In the genomic region with DNA sequence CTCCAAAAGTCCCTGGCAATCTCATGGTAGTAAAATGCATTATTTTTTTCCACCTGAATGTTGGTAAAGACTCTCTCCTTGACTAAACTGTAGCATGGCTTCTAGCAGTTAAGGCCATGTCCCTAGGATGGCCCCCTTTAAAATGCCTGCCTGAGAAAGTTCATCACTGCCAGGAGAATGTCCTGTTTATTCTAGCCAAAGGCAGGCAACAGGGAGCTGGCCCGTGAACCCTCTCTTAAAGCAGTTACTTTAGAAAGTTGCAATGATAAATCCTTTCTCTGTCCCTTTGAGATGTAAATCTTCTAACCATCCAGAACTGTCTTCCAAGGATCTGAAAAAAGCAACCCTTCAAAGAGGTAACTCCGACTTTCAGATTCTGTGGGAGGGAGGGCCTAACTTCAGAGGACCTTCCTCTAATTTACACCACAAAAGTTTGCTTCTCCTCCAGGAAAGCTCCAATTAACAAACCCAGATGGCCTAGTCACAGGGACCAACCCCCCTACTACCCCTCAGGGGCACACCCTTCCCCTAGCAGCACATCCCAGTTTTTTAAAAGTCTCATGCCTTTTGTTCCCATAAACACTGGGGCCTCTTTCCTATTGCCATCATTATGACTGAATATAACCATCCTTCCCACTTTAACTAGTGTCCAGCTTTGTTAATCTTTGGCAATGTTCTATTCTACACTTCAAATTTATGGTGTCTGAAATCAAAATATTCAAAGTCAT, we compare ENCODE assay signal across 2 cellular contexts.
TF ChIP-seq lines count a peak whose summit lies in the region.

No MANE protein-coding gene starts in this region.

TF ChIP-seq in H1, 55 proteins besides CTCF, POLR2A, EP300 and RAD21 (continues in another document):
- TF ChIP-seq NRF1 (IDR thresholded peaks at IDR 0.05; ENCODE audit: low read depth, low read length) (no peak), SP2 (IDR thresholded peaks at IDR 0.05; ENCODE audit: low read length) (no peak), PHF8 (conservative IDR thresholded peaks at IDR 0.05; ENCODE audit: low read depth, low read length) (no peak), ASH2L (IDR thresholded peaks at IDR 0.05; ENCODE audit: low read length) (peak; percentile 77), GTF2F1 (IDR thresholded peaks at IDR 0.05; ENCODE audit: borderline replicate concordance, low read depth, low read length) (no peak), BCL11A (IDR thresholded peaks at IDR 0.05; ENCODE audit: low read depth in 2 of 2, low read length in 2 of 2) (no peak), GABPA (IDR thresholded peaks at IDR 0.05; ENCODE audit: borderline replicate concordance, insufficient read depth, low read length) (no peak), TBP (IDR thresholded peaks at IDR 0.05; ENCODE audit: low read depth, low read length) (no peak), RXRA (IDR thresholded peaks at IDR 0.05; ENCODE audit: insufficient read depth, low read depth, low read length) (no peak), HDAC6 (IDR thresholded peaks at IDR 0.05; ENCODE audit: low read depth, low read length) (no peak), TAF1 (IDR thresholded peaks at IDR 0.05; ENCODE audit: low read depth, low read length) (no peak; the same call in 1 of the 2 replicates), RBBP5 (IDR thresholded peaks at IDR 0.05; ENCODE audit: borderline replicate concordance, low read depth, low read length) (peak; percentile 64; the same call in 1 of the 2 replicates), CBX5 (IDR thresholded peaks at IDR 0.05; ENCODE audit: low read depth, low read length) (no peak), SRF (IDR thresholded peaks at IDR 0.05; ENCODE audit: low read depth, low read length) (no peak), POLR2AphosphoS5 (IDR thresholded peaks at IDR 0.05; ENCODE audit: low read depth, low read length) (no peak), POU5F1 (IDR thresholded peaks at IDR 0.05; ENCODE audit: low read depth, low read length) (0 out of 2 replicates have a peak, but pooled peaks have one; percentile 7), CREB1 (IDR thresholded peaks at IDR 0.05) (no peak), SUZ12 (IDR thresholded peaks at IDR 0.05; ENCODE audit: low read length) (no peak), BACH1 (IDR thresholded peaks at IDR 0.05; ENCODE audit: low read length) (no peak; the same call in 1 of the 2 replicates), SIN3A (conservative IDR thresholded peaks at IDR 0.05 in 1 of 2, IDR thresholded peaks at IDR 0.05 in 1 of 2; ENCODE audit: low read depth in 1 of 2, low read length in 2 of 2) (no peak), MAFK (IDR thresholded peaks at IDR 0.05; ENCODE audit: low read depth, low read length) (no peak), SP4 (IDR thresholded peaks at IDR 0.05; ENCODE audit: low read length) (no peak), CBX8 (IDR thresholded peaks at IDR 0.05; ENCODE audit: borderline replicate concordance, low read depth, low read length) (no peak), RNF2 (IDR thresholded peaks at IDR 0.05; ENCODE audit: borderline replicate concordance, low read depth, low read length, missing control alignments, poor library complexity, severe bottlenecking) (no peak), HDAC2 (IDR thresholded peaks at IDR 0.05; ENCODE audit: borderline replicate concordance in 1 of 2, low read depth in 2 of 2, low read length in 2 of 2) (peak in 1 of 2 experiments; percentile 21; a peak in 1 of 4 replicates), TAF7 (optimal IDR thresholded peaks at IDR 0.05; ENCODE audit: borderline replicate concordance, low read depth, low read length) (no peak)
- TF ChIP-seq, protein P1, sequence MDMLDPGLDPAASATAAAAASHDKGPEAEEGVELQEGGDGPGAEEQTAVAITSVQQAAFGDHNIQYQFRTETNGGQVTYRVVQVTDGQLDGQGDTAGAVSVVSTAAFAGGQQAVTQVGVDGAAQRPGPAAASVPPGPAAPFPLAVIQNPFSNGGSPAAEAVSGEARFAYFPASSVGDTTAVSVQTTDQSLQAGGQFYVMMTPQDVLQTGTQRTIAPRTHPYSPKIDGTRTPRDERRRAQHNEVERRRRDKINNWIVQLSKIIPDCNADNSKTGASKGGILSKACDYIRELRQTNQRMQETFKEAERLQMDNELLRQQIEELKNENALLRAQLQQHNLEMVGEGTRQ (IDR thresholded peaks at IDR 0.05; ENCODE audit: low read length), result no peak

TF ChIP-seq in GM12891, 5 proteins besides CTCF, POLR2A, EP300 and RAD21:
- no peak for TF ChIP-seq SPI1 (IDR thresholded peaks at IDR 0.05; ENCODE audit: low read depth, low read length)
- TF ChIP-seq POU2F2 (IDR thresholded peaks at IDR 0.05; ENCODE audit: low read depth, low read length), result no peak
- TF ChIP-seq PAX5 (IDR thresholded peaks at IDR 0.05; ENCODE audit: insufficient read depth, low read length, severe bottlenecking), result no peak
- TF ChIP-seq TAF1 (IDR thresholded peaks at IDR 0.05; ENCODE audit: low read depth, low read length), result no peak
- no peak for TF ChIP-seq POLR2AphosphoS5 (IDR thresholded peaks at IDR 0.05; ENCODE audit: low read depth, low read length)
TF ChIP-seq in GM12891: peak in this region for 0.
